ENCODE assay signal across 18 cellular contexts in genomic region chr10:46319383-46319782, GRCh38. TPM values are rescaled to one million over a fixed set of nuclear protein-coding genes. Genes with fewer than 3 reads are reported as not detected.
DNase-seq lines count a peak whose midpoint lies in the region; TF ChIP-seq lines count a peak whose summit lies in the region.
"Had no signal": no experiment of that assay in that cellular context is flagged by ENCODE, and none has a peak within 500 bp of the region (broad histone marks: within the 10 kb centered on the region; RNA-seq: fewer than 3 reads in every experiment).

No MANE protein-coding gene starts in this region.

- H3K4me1 ChIP-seq in right atrium auricular region: no peaks in the 10 kb centered on the region
- H3K4me1 ChIP-seq in neutrophil (ENCODE audit: control insufficient read depth in 1 of 2, insufficient read depth in 1 of 2, low read depth in 1 of 2, low read length in 1 of 2): peaks cover 81 to 91% of the 10 kb centered on the region in 2 experiments
- H3K4me1 ChIP-seq: BLaER1 treated with 17β-estradiol and CSF1 and Interleukin-3, amounts not matched to agents 10 nM and 100 nM had no signal

- H3K36me3 ChIP-seq in right atrium auricular region (no peaks in the 10 kb centered on the region), neutrophil (no peaks in the 10 kb centered on the region)
- H3K36me3 ChIP-seq: BLaER1 treated with 17β-estradiol and CSF1 and Interleukin-3, amounts not matched to agents 10 nM and 100 nM had no signal

- peak; percentile 4 for DNase-seq in right atrium auricular region (ENCODE audit: low spot score)
- DNase-seq in cardiac septum (ENCODE audit: low spot score): no peak
- DNase-seq in amniotic epithelial cell (ENCODE audit: low read depth): peak; percentile 62
- DNase-seq in COLO829 (ENCODE audit: low spot score): no peak
- no peak for DNase-seq in C1 segment of cervical spinal cord (lab: John Stamatoyannopoulos, UW)
- DNase-seq in NCI-H1694 (lab: John Stamatoyannopoulos, UW): no peak
- DNase-seq: 8988T; CD4-positive, CD25-positive, alpha-beta regulatory T cell; CD8-positive, alpha-beta memory T cell; DMS79 treated with DMSO at 0.1 percent for 48 hours; GF-D8; GOT3; H7; HFFc6 had no signal

- H3K4me3 ChIP-seq in right atrium auricular region (no peak overlapping the region), neutrophil (ENCODE audit: low read depth in 1 of 2, low read length in 1 of 2) (no peak overlapping the region)
- H3K4me3 ChIP-seq: BLaER1 treated with 17β-estradiol and CSF1 and Interleukin-3, amounts not matched to agents 10 nM and 100 nM had no signal

- intact Hi-C loops in cardiac septum (cut with DNase I): no loop called here

- no peak for TF ChIP-seq CTCF in right atrium auricular region (IDR thresholded peaks at IDR 0.05)
- no peak for TF ChIP-seq CTCF in neutrophil (IDR thresholded peaks at IDR 0.05)

- no peaks in the 10 kb centered on the region for H3K27me3 ChIP-seq in right atrium auricular region
- no peaks in the 10 kb centered on the region for H3K27me3 ChIP-seq in neutrophil
- H3K27me3 ChIP-seq: BLaER1 treated with 17β-estradiol and CSF1 and Interleukin-3, amounts not matched to agents 10 nM and 100 nM had no signal

- H3K9me3 ChIP-seq in right atrium auricular region (no peaks in the 10 kb centered on the region), neutrophil (no peaks in the 10 kb centered on the region)
- H3K9me3 ChIP-seq: BLaER1 treated with 17β-estradiol and CSF1 and Interleukin-3, amounts not matched to agents 10 nM and 100 nM; Caco-2 had no signal

- H3K27ac ChIP-seq in right atrium auricular region (no peak overlapping the region), neutrophil (peak overlapping the region; percentile 41)
- H3K27ac ChIP-seq: BLaER1 treated with 17β-estradiol and CSF1 and Interleukin-3, amounts not matched to agents 10 nM and 100 nM had no signal

RNA-seq across cellular contexts. Expression of gene ANTXRL, which starts 32.6 kb away (rescaled TPM):
- total RNA-seq in right atrium auricular region (not detected), cardiac septum (not detected)
- total RNA-seq: B cell; Caco-2; CD4-positive, CD25-positive, alpha-beta regulatory T cell; CD8-positive, alpha-beta memory T cell; H7; HFFc6 had no signal

RNA-seq across cellular contexts. Expression of gene ANXA8L1, which starts 56.2 kb away (rescaled TPM):
- 10 to 100 TPM; 12.5 to 44.2 TPM for total RNA-seq in right atrium auricular region
- not detected for total RNA-seq in cardiac septum
- total RNA-seq: B cell; CD4-positive, CD25-positive, alpha-beta regulatory T cell; CD8-positive, alpha-beta memory T cell; H7 had no signal

Comparison
In these comparisons a context has a peak if more than half of its experiments do, and no peak if none do; other contexts are left out.
1. DNase-seq: peak in right atrium auricular region (single experiment) and amniotic epithelial cell (single experiment); none in cardiac septum (single experiment), COLO829 (single experiment), C1 segment of cervical spinal cord (0 of 14) and NCI-H1694 (single experiment).
2. RNA of gene ANXA8L1, which starts 56.2 kb away (total RNA-seq): 12.5 to 44.2 TPM in right atrium auricular region; not detected in cardiac septum (single experiment); every median in the first group is over 10 times any median in the second.